In genomic region chr10:132144086-132144485, GRCh38 we compare ENCODE assay signal across 1 cellular context.
TF ChIP-seq lines count a peak whose summit lies in the region.

No MANE protein-coding gene starts in this region.

TF ChIP-seq in H1, 55 proteins besides CTCF, POLR2A, EP300 and RAD21:
- TF ChIP-seq, protein P1, sequence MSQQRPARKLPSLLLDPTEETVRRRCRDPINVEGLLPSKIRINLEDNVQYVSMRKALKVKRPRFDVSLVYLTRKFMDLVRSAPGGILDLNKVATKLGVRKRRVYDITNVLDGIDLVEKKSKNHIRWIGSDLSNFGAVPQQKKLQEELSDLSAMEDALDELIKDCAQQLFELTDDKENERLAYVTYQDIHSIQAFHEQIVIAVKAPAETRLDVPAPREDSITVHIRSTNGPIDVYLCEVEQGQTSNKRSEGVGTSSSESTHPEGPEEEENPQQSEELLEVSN (IDR thresholded peaks at IDR 0.05): no peak
- no peak for TF ChIP-seq ATF3 (IDR thresholded peaks at IDR 0.05; ENCODE audit: insufficient read depth, low read depth, low read length)
- no peak for TF ChIP-seq RNF2 (IDR thresholded peaks at IDR 0.05; ENCODE audit: borderline replicate concordance, low read depth, low read length, missing control alignments, poor library complexity, severe bottlenecking)
- TF ChIP-seq EZH2 (IDR thresholded peaks at IDR 0.05; ENCODE audit: low read depth, low read length, severe bottlenecking): no peak
- TF ChIP-seq JUND (IDR thresholded peaks at IDR 0.05; ENCODE audit: low read length): no peak
- TF ChIP-seq POU5F1 (IDR thresholded peaks at IDR 0.05; ENCODE audit: low read depth, low read length): no peak
- TF ChIP-seq BACH1 (IDR thresholded peaks at IDR 0.05; ENCODE audit: low read length): no peak
- no peak for TF ChIP-seq RBBP5 (IDR thresholded peaks at IDR 0.05; ENCODE audit: borderline replicate concordance, low read depth, low read length)
- TF ChIP-seq JUN (IDR thresholded peaks at IDR 0.05; ENCODE audit: low read depth, low read length): no peak
- TF ChIP-seq, protein P2, sequence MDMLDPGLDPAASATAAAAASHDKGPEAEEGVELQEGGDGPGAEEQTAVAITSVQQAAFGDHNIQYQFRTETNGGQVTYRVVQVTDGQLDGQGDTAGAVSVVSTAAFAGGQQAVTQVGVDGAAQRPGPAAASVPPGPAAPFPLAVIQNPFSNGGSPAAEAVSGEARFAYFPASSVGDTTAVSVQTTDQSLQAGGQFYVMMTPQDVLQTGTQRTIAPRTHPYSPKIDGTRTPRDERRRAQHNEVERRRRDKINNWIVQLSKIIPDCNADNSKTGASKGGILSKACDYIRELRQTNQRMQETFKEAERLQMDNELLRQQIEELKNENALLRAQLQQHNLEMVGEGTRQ (IDR thresholded peaks at IDR 0.05; ENCODE audit: low read length): no peak
- TF ChIP-seq KDM1A (IDR thresholded peaks at IDR 0.05; ENCODE audit: borderline replicate concordance, low read length): no peak
- TF ChIP-seq PHF8 (conservative IDR thresholded peaks at IDR 0.05; ENCODE audit: low read depth, low read length): no peak
- TF ChIP-seq ASH2L (IDR thresholded peaks at IDR 0.05; ENCODE audit: low read length): no peak
- no peak for TF ChIP-seq TAF1 (IDR thresholded peaks at IDR 0.05; ENCODE audit: low read depth, low read length)
- no peak for TF ChIP-seq FOSL1 (IDR thresholded peaks at IDR 0.05; ENCODE audit: insufficient read depth, low read depth, low read length)
